Comparison of ENCODE assay signal across 10 cellular contexts in the genomic region with DNA sequence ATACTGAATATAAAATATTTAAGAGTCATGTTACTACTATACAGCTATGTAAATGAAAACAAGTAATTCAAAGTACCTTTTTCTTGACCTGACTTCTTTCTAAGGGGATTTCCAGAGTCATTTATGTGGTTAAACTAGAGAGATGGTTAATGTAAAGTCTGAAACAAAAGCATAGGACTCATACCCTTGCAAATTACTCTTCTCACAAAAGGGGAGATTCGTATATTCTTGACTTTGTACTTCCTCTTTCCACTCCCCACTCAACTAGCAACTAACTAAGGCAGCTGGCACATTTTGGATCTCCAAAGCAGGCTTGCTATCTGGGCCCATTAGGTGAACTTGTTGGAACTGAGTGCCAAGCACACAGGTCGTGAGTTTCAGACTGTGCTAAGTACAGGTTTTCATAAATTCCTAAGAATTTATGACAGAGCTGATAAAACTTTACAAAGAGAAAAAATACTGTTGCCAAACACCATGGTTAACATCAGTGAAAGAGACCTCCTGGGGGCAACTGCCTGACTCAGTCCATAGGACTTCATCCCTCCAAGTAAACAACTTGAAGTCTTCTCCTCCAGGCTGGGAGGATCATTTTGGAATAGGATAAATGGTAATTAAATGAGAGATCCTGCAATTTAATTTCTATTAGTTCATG.
DNase-seq lines count a peak whose midpoint lies in the region; ATAC-seq, FAIRE-seq and TF ChIP-seq lines count a peak whose summit lies in the region.
"Had no signal": no experiment of that assay in that cellular context is flagged by ENCODE, and none has a peak within 500 bp of the region (broad histone marks: within the 10 kb centered on the region; RNA-seq: fewer than 3 reads in every experiment).

No MANE protein-coding gene starts in this region.

- DNase-seq in astrocyte (ENCODE audit: low read depth) (peak; percentile 73), endothelial cell (ENCODE audit: low spot score) (no peak), left colon (no peak), KG1 (lab: John Stamatoyannopoulos, UW) (no peak), H9 (no peak)
- DNase-seq: activated naive CD8-positive, alpha-beta T cell treated with anti-CD3 and anti-CD28 coated beads, Interleukin-2, amount 10 ng/mL, durations not matched to agents 7 days and 5 days; DND-41 had no signal

- H3K36me3 Mint-ChIP-seq in astrocyte (ENCODE audit: low read depth, unreplicated experiment) (no peaks in the 10 kb centered on the region), endothelial cell (ENCODE audit: low read depth, unreplicated experiment) (no peaks in the 10 kb centered on the region), H9 (ENCODE audit: insufficient read depth in 1 of 3, low read depth in 3 of 3) (peaks cover 0 to 10% (median 0%) of the 10 kb centered on the region in 3 experiments; a peak in 4 of 7 replicates)
- H3K36me3 Mint-ChIP-seq: activated naive CD8-positive, alpha-beta T cell treated with anti-CD3 and anti-CD28 coated beads, Interleukin-2, amount 10 ng/mL, durations not matched to agents 7 days and 5 days had no signal

- peak; percentile 80 for FAIRE-seq in astrocyte (lab: Jason Lieb, UNC)

- peaks cover 24% of the 10 kb centered on the region for H3K4me1 ChIP-seq in DOHH2 (ENCODE audit: control insufficient read depth, low read length)
- peaks cover 13% of the 10 kb centered on the region for H3K4me1 ChIP-seq in astrocyte (ENCODE audit: insufficient read depth, low read length)
- H3K4me1 ChIP-seq in H9 (ENCODE audit: insufficient read depth, low read length) = no peaks in the 10 kb centered on the region; the same call in none of the 2 replicates

- no peak overlapping the region for H3K4ac ChIP-seq in H9 (ENCODE audit: low read depth, low read length)

- no peak overlapping the region for H3K23ac ChIP-seq in H9 (ENCODE audit: insufficient read length, low read depth, low read length)

- no peaks in the 10 kb centered on the region for H3K79me1 ChIP-seq in H9 (ENCODE audit: insufficient read depth, low read depth, low read length, poor library complexity, severe bottlenecking)

- ATAC-seq in GM19468 (IDR thresholded peaks at IDR 0.05; ENCODE audit: extremely low read depth, unreplicated experiment) = peak; percentile 95
- peak; percentile 98 for ATAC-seq in HG03280 (IDR thresholded peaks at IDR 0.05; ENCODE audit: unreplicated experiment)
- no peak for ATAC-seq in left colon

- H3K14ac ChIP-seq in H9 (ENCODE audit: insufficient read depth, low read length) = no peak overlapping the region

- intact Hi-C loops in left colon (cut with DNase I, micrococcal nuclease) = no loop called here

- H3K56ac ChIP-seq in H9 (ENCODE audit: insufficient read length, low read depth, low read length) = no peak overlapping the region

- no peaks in the 10 kb centered on the region for H3K9me2 ChIP-seq in DOHH2 (replicated peaks; ENCODE audit: control insufficient read depth, low read length)

- peak overlapping the region; percentile 52 for H3K27ac ChIP-seq in DOHH2 (ENCODE audit: low read depth, low read length)
- H3K27ac ChIP-seq in astrocyte (ENCODE audit: low read depth, low read length) = peak overlapping the region; percentile 61
- H3K27ac ChIP-seq in H9 (ENCODE audit: insufficient read length, low read depth, low read length) = no peak overlapping the region

- no peaks in the 10 kb centered on the region for H3K23me2 ChIP-seq in H9 (ENCODE audit: insufficient read length, low read depth, low read length, poor library complexity, severe bottlenecking)

- WGBS in H9 (ENCODE audit: extremely low coverage, insufficient read length, low lambda C conversion rate) = no CpG with 5 or more reads among the region's 2 CpGs

- H2AK5ac ChIP-seq in H9 (ENCODE audit: insufficient read length, low read length) = no peak overlapping the region

- H3K4me3 Mint-ChIP-seq in astrocyte (ENCODE audit: unreplicated experiment) (no peak overlapping the region), endothelial cell (ENCODE audit: unreplicated experiment) (no peak overlapping the region), H9 (no peak overlapping the region)
- H3K4me3 Mint-ChIP-seq: activated naive CD8-positive, alpha-beta T cell treated with anti-CD3 and anti-CD28 coated beads, Interleukin-2, amount 10 ng/mL, durations not matched to agents 7 days and 5 days had no signal

- no peak overlapping the region for H4K5ac ChIP-seq in H9 (ENCODE audit: insufficient read length, low read depth, low read length)

- no peak overlapping the region for H2BK15ac ChIP-seq in H9 (ENCODE audit: low read depth, low read length)

- H4K20me1 ChIP-seq in DOHH2 (ENCODE audit: control insufficient read depth, insufficient read depth, low read depth, low read length) (no peaks in the 10 kb centered on the region), astrocyte (ENCODE audit: insufficient read depth, low read length) (no peaks in the 10 kb centered on the region), H9 (ENCODE audit: control insufficient read depth, insufficient read depth, insufficient read length) (no peaks in the 10 kb centered on the region)

- H3K9ac ChIP-seq in astrocyte (ENCODE audit: low read length) = peak overlapping the region; percentile 7
- H3K9ac ChIP-seq in H9 (ENCODE audit: extremely low read depth, insufficient read length, low read length) = no peak overlapping the region

- no peak overlapping the region for H3K27ac Mint-ChIP-seq in astrocyte (ENCODE audit: unreplicated experiment)
- H3K27ac Mint-ChIP-seq in endothelial cell (ENCODE audit: unreplicated experiment) = no peak overlapping the region
- no peak overlapping the region for H3K27ac Mint-ChIP-seq in H9
- H3K27ac Mint-ChIP-seq: activated naive CD8-positive, alpha-beta T cell treated with anti-CD3 and anti-CD28 coated beads, Interleukin-2, amount 10 ng/mL, durations not matched to agents 7 days and 5 days had no signal

- no peaks in the 10 kb centered on the region for H3K27me3 ChIP-seq in DOHH2 (ENCODE audit: control insufficient read depth, low read length)
- no peaks in the 10 kb centered on the region for H3K27me3 ChIP-seq in astrocyte (ENCODE audit: insufficient read depth, low read length)
- no peaks in the 10 kb centered on the region for H3K27me3 ChIP-seq in H9 (ENCODE audit: insufficient read depth, low read length)

- H3K4me2 ChIP-seq in DOHH2 (ENCODE audit: low read length) (peak overlapping the region; percentile 52), astrocyte (ENCODE audit: low read length) (peak overlapping the region; percentile 44), H9 (ENCODE audit: insufficient read depth, insufficient read length, low read length) (no peak overlapping the region)

- no peak overlapping the region for H3K18ac ChIP-seq in H9 (ENCODE audit: insufficient read length, low read depth, low read length)

- H2BK12ac ChIP-seq in H9 (ENCODE audit: insufficient read length, low read depth, low read length) = no peak overlapping the region

- TF ChIP-seq CTCF in DOHH2 (IDR thresholded peaks at IDR 0.05; ENCODE audit: low read depth, low read length, poor library complexity, severe bottlenecking) = no peak
- no peak for TF ChIP-seq CTCF in astrocyte (IDR thresholded peaks at IDR 0.05; ENCODE audit: insufficient read depth, low read depth, low read length)
- no peak for TF ChIP-seq CTCF in endothelial cell (IDR thresholded peaks at IDR 0.05; ENCODE audit: unreplicated experiment)
- no peak for TF ChIP-seq CTCF in H9 (conservative IDR thresholded peaks at IDR 0.05)

- peaks cover 2% of the 10 kb centered on the region for H3K4me1 Mint-ChIP-seq in astrocyte (ENCODE audit: low read depth, unreplicated experiment)
- peaks cover 4% of the 10 kb centered on the region for H3K4me1 Mint-ChIP-seq in endothelial cell (ENCODE audit: unreplicated experiment)
- H3K4me1 Mint-ChIP-seq in H9 = peaks cover 7 to 9% of the 10 kb centered on the region in 2 experiments; a peak in 3 of 4 replicates
- H3K4me1 Mint-ChIP-seq: activated naive CD8-positive, alpha-beta T cell treated with anti-CD3 and anti-CD28 coated beads, Interleukin-2, amount 10 ng/mL, durations not matched to agents 7 days and 5 days had no signal

- H3K79me2 ChIP-seq in DOHH2 (ENCODE audit: control insufficient read depth, low read length) (no peaks in the 10 kb centered on the region), astrocyte (ENCODE audit: insufficient read depth, low read length) (no peaks in the 10 kb centered on the region), H9 (ENCODE audit: insufficient read depth, low read length) (no peaks in the 10 kb centered on the region)

- no peak overlapping the region for H3T11ph ChIP-seq in H9 (ENCODE audit: low read length)

- no peak overlapping the region for H2BK120ac ChIP-seq in H9 (ENCODE audit: low read depth, low read length, poor library complexity, severe bottlenecking)

- H4K91ac ChIP-seq in H9 (ENCODE audit: insufficient read length, low read depth, low read length) = no peak overlapping the region

- peaks cover 8% of the 10 kb centered on the region; the same call in 1 of the 2 replicates for H3F3A ChIP-seq in DOHH2 (ENCODE audit: control insufficient read depth, insufficient read depth)

- H3K4me3 ChIP-seq in DOHH2 (ENCODE audit: low read length) (peak overlapping the region; percentile 40; the same call in 1 of the 2 replicates), astrocyte (ENCODE audit: insufficient read depth, low read depth, low read length) (no peak overlapping the region)

- H2AFZ ChIP-seq in astrocyte (ENCODE audit: low read depth, low read length) (no peak overlapping the region), H9 (ENCODE audit: low read length) (no peak overlapping the region)

- no peak overlapping the region for H4K8ac ChIP-seq in H9 (replicated peaks; ENCODE audit: insufficient read length, low read depth, low read length)

- H3K9me3 Mint-ChIP-seq in astrocyte (ENCODE audit: unreplicated experiment) = no peaks in the 10 kb centered on the region
- H3K9me3 Mint-ChIP-seq in endothelial cell (ENCODE audit: unreplicated experiment) = no peaks in the 10 kb centered on the region
- H3K9me3 Mint-ChIP-seq in H9 = peaks cover 4 to 5% of the 10 kb centered on the region in 2 experiments; a peak in 2 of 5 replicates

- H3K36me3 ChIP-seq in DOHH2 (ENCODE audit: control insufficient read depth, low read length) = no peaks in the 10 kb centered on the region
- no peaks in the 10 kb centered on the region for H3K36me3 ChIP-seq in astrocyte (ENCODE audit: insufficient read depth, low read length)

- H2BK5ac ChIP-seq in H9 (ENCODE audit: insufficient read length, low read length) = no peak overlapping the region

- H3K9me3 ChIP-seq in DOHH2 (ENCODE audit: control insufficient read depth, insufficient read depth, low read length) (no peaks in the 10 kb centered on the region), astrocyte (ENCODE audit: insufficient read depth, low read depth, low read length) (no peaks in the 10 kb centered on the region), H9 (ENCODE audit: control insufficient read depth, low read depth, low read length) (no peaks in the 10 kb centered on the region)

- no peak overlapping the region for H2BK20ac ChIP-seq in H9 (ENCODE audit: low read depth, low read length, poor library complexity, severe bottlenecking)

- H3K27me3 Mint-ChIP-seq in astrocyte (ENCODE audit: low read depth, unreplicated experiment) (no peaks in the 10 kb centered on the region), endothelial cell (ENCODE audit: unreplicated experiment) (no peaks in the 10 kb centered on the region), H9 (ENCODE audit: low read depth) (no peaks in the 10 kb centered on the region)
- H3K27me3 Mint-ChIP-seq: activated naive CD8-positive, alpha-beta T cell treated with anti-CD3 and anti-CD28 coated beads, Interleukin-2, amount 10 ng/mL, durations not matched to agents 7 days and 5 days had no signal
